ENCODE assay signal across 1 cellular context in the genomic region with DNA sequence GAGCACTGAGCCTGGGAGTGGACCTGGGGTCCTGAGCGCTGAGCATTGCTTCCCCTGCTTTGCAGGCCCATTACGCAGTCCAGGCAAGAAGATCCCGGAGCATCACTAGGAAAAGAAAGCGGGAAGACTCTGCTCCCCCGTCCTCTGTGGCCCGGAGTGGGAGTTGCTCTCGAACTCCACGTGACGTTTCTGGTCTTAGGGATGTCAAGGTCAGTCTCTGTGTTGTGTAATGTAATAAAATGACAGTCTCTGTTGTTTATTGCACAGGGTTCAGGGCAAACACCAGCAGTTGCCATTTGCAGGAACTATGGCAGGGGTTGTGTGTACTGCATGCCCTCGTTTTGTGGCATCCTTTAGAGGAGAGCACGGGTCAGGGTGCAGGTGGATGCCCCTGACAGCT.
TF ChIP-seq lines count a peak whose summit lies in the region.

No MANE protein-coding gene starts in this region.

TF ChIP-seq in K562, 482 proteins besides CTCF, POLR2A, EP300 and RAD21:
- TF ChIP-seq ZNF23 (CRISPR knock-in tag; IDR thresholded peaks at IDR 0.05) (no peak), ZC3H4 (CRISPR knock-in tag; IDR thresholded peaks at IDR 0.05; ENCODE audit: borderline replicate concordance) (no peak), POLR2G (IDR thresholded peaks at IDR 0.05; ENCODE audit: low read depth, low read length) (0 out of 2 replicates have a peak, but pooled peaks have one; percentile 1), IRF2 (CRISPR knock-in tag; IDR thresholded peaks at IDR 0.05) (0 out of 2 replicates have a peak, but pooled peaks have one; percentile 24)
